14 cellular contexts compared by ENCODE assay signal in genomic region chr5:158124606-158125316, GRCh38.
"Had no signal": no experiment of that assay in that cellular context is flagged by ENCODE, and none has a peak within 500 bp of the region (broad histone marks: within the 10 kb centered on the region; RNA-seq: fewer than 3 reads in every experiment).

No MANE protein-coding gene starts in this region.

- H3K36me3 Mint-ChIP-seq: naive thymus-derived CD8-positive, alpha-beta T cell had no signal

- H3K4me1 ChIP-seq: foreskin keratinocyte, right atrium auricular region had no signal

- DNase-seq: effector memory CD8-positive, alpha-beta T cell; erythroblast; foreskin keratinocyte; left colon; left ventricle myocardium superior; naive thymus-derived CD8-positive, alpha-beta T cell; nucleus accumbens; ovary; sigmoid colon; stimulated activated CD4-positive, alpha-beta T cell treated with anti-CD3 and anti-CD28 coated beads, Interleukin-2, amount 100 ng/mL, for 24 hours; stimulated activated naive CD4-positive, alpha-beta T cell; trophoblast cell had no signal

- H3K4me3 Mint-ChIP-seq: effector memory CD8-positive, alpha-beta T cell; naive thymus-derived CD8-positive, alpha-beta T cell had no signal

- H3K27ac Mint-ChIP-seq: effector memory CD8-positive, alpha-beta T cell; naive thymus-derived CD8-positive, alpha-beta T cell had no signal

- H3K27ac ChIP-seq: foreskin keratinocyte, ovary, right atrium auricular region, sigmoid colon, skin epidermis had no signal

- H3K27me3 ChIP-seq: ovary, right atrium auricular region, sigmoid colon had no signal

- ATAC-seq: effector memory CD8-positive, alpha-beta T cell; foreskin keratinocyte; left colon; left ventricle myocardium superior; naive thymus-derived CD8-positive, alpha-beta T cell had no signal

- H3K36me3 ChIP-seq: ovary, right atrium auricular region, sigmoid colon had no signal

- H3K4me3 ChIP-seq: ovary, right atrium auricular region, sigmoid colon, skin epidermis had no signal

- H3K9me3 ChIP-seq: ovary, right atrium auricular region, sigmoid colon had no signal

- H3K9me3 Mint-ChIP-seq: effector memory CD8-positive, alpha-beta T cell; naive thymus-derived CD8-positive, alpha-beta T cell had no signal
